ENCODE assay signal across 9 cellular contexts in genomic region chr2:45342-46130, GRCh38. TPM values are rescaled to one million over a fixed set of nuclear protein-coding genes. Genes with fewer than 3 reads are reported as not detected.
DNase-seq lines count a peak whose midpoint lies in the region; ATAC-seq and TF ChIP-seq lines count a peak whose summit lies in the region.
"Had no signal": no experiment of that assay in that cellular context is flagged by ENCODE, and none has a peak within 500 bp of the region (broad histone marks: within the 10 kb centered on the region; RNA-seq: fewer than 3 reads in every experiment).

No MANE protein-coding gene starts in this region.

- no peak for TF ChIP-seq CTCF in GM20000 (IDR thresholded peaks at IDR 0.05; ENCODE audit: extremely low read depth, missing control alignments)
- TF ChIP-seq CTCF in WTC11 (IDR thresholded peaks at IDR 0.05): no peak
- TF ChIP-seq CTCF in hepatocyte (IDR thresholded peaks at IDR 0.05; ENCODE audit: poor library complexity): no peak

- H3K27me3 Mint-ChIP-seq in WTC11 (ENCODE audit: low read depth): peaks cover 38% of the 10 kb centered on the region

- no peaks in the 10 kb centered on the region for H3K9me3 ChIP-seq in hepatocyte (ENCODE audit: low read depth)

- peak; percentile 22 for DNase-seq in GM20000 (ENCODE audit: low spot score)
- peak; percentile 38 for DNase-seq in WTC11 (ENCODE audit: low spot score)
- peak; percentile 26 for DNase-seq in hepatocyte (ENCODE audit: low spot score)
- peak; percentile 52 for DNase-seq in retina
- no peak for DNase-seq in SW 1271 (lab: John Stamatoyannopoulos, UW)
- DNase-seq in occipital lobe (lab: John Stamatoyannopoulos, UW): no peak
- DNase-seq in CD1c-positive myeloid dendritic cell (ENCODE audit: extremely low spot score): no peak

- no peaks in the 10 kb centered on the region for H3K9me2 ChIP-seq in hepatocyte (replicated peaks; ENCODE audit: insufficient read depth)

- peaks cover 7% of the 10 kb centered on the region for H4K20me1 ChIP-seq in hepatocyte (ENCODE audit: insufficient read depth, poor library complexity, severe bottlenecking)

- peaks cover 11% of the 10 kb centered on the region for H3K79me2 ChIP-seq in hepatocyte

- no peak overlapping the region for H3K27ac Mint-ChIP-seq in WTC11

- peaks cover 44% of the 10 kb centered on the region for H3K4me1 Mint-ChIP-seq in WTC11

- peaks cover 22% of the 10 kb centered on the region for H3K27me3 ChIP-seq in hepatocyte

- POLR2A ChIA-PET in WTC11 (lab: Charles Lee): interaction anchor here (0.6 kb wide), 1 partner anchor 9 kb away, joined by 3 read pairs; no protein-coding TSS in a partner anchor

- peak overlapping the region; percentile 89 for H3K4me2 ChIP-seq in hepatocyte

- peak overlapping the region; percentile 95 for H3K27ac ChIP-seq in hepatocyte

- peak overlapping the region; percentile 79 for H3K4me3 ChIP-seq in hepatocyte

- peaks cover 20% of the 10 kb centered on the region for H3K4me1 ChIP-seq in hepatocyte (ENCODE audit: insufficient read depth)

- no peaks in the 10 kb centered on the region for H3K9me3 Mint-ChIP-seq in WTC11

- WGBS in hepatocyte (ENCODE audit: low lambda C conversion rate, missing lambda C conversion rate): 4% methylated on average over 51 of the region's 76 CpGs

- peaks cover 16% of the 10 kb centered on the region for H3K36me3 Mint-ChIP-seq in WTC11

- H2AFZ ChIP-seq in hepatocyte: peak overlapping the region; percentile 44

- ATAC-seq in WTC11: peak; percentile 4
- ATAC-seq in HG03460 (IDR thresholded peaks at IDR 0.05; ENCODE audit: unreplicated experiment): no peak

- H3K4me3 Mint-ChIP-seq in WTC11: peak overlapping the region; percentile 78

- H3K36me3 ChIP-seq in hepatocyte (replicated peaks; ENCODE audit: insufficient read depth, low read depth): no peaks in the 10 kb centered on the region

- CTCF ChIA-PET in WTC11 (lab: Charles Lee): interaction anchor here (0.8 to 2.5 kb wide), 7 partner anchors 11 to 96 kb away, joined by 3 to 21 read pairs (median 4); no protein-coding TSS in a partner anchor

TF ChIP-seq in WTC11, 78 proteins besides CTCF, POLR2A, EP300 and RAD21:
- TF ChIP-seq ZNF121 (CRISPR knock-in tag; IDR thresholded peaks at IDR 0.05) (peak; percentile 91), IRF1 (CRISPR knock-in tag; IDR thresholded peaks at IDR 0.05) (0 out of 2 replicates have a peak, but pooled peaks have one; percentile 46), SMAD4 (CRISPR knock-in tag; IDR thresholded peaks at IDR 0.05) (no peak), OVOL2 (CRISPR knock-in tag; IDR thresholded peaks at IDR 0.05; ENCODE audit: borderline replicate concordance) (no peak), RELA (CRISPR knock-in tag; IDR thresholded peaks at IDR 0.05; ENCODE audit: borderline replicate concordance) (peak; percentile 22; the same call in 1 of the 2 replicates), FOXP1 (CRISPR knock-in tag; IDR thresholded peaks at IDR 0.05; ENCODE audit: borderline replicate concordance) (0 out of 2 replicates have a peak, but pooled peaks have one; percentile 47), ZNF532 (CRISPR knock-in tag; IDR thresholded peaks at IDR 0.05; ENCODE audit: borderline replicate concordance) (no peak), SMAD3 (CRISPR knock-in tag; IDR thresholded peaks at IDR 0.05; ENCODE audit: borderline replicate concordance) (0 out of 2 replicates have a peak, but pooled peaks have one; percentile 66), ZNF512 (CRISPR knock-in tag; IDR thresholded peaks at IDR 0.05; ENCODE audit: borderline replicate concordance) (no peak), NFE2L1 (CRISPR knock-in tag; IDR thresholded peaks at IDR 0.05) (no peak), MAX (CRISPR knock-in tag; IDR thresholded peaks at IDR 0.05) (peak; percentile 35), PREB (CRISPR knock-in tag; IDR thresholded peaks at IDR 0.05; ENCODE audit: borderline replicate concordance) (no peak), FOXK1 (CRISPR knock-in tag; IDR thresholded peaks at IDR 0.05) (0 out of 2 replicates have a peak, but pooled peaks have one; percentile 9)

RNA-seq across cellular contexts. Expression of gene FAM110C, which starts 0.8 kb away (rescaled TPM):
- total RNA-seq in WTC11 (2021) (6.1 to 7.7 TPM (median 7.3 TPM) in 3 replicates), hepatocyte (10.2 and 11.2 TPM in 2 replicates), occipital lobe (3.1 TPM)
- 6.6 and 10.1 TPM in 2 replicates for polyA plus RNA-seq in hepatocyte
- total RNA-seq: fibroblast of lung had no signal
- polyA plus RNA-seq: fibroblast of lung had no signal

Comparison
In these comparisons a context has a peak if more than half of its experiments do, and no peak if none do; other contexts are left out.
1. DNase-seq: peak in GM20000 (single experiment), WTC11 (single experiment), hepatocyte (single experiment) and retina (single experiment); none in SW 1271 (0 of 2), occipital lobe (single experiment) and CD1c-positive myeloid dendritic cell (single experiment).